Comparison of ENCODE assay signal across 8 cellular contexts in the genomic region with DNA sequence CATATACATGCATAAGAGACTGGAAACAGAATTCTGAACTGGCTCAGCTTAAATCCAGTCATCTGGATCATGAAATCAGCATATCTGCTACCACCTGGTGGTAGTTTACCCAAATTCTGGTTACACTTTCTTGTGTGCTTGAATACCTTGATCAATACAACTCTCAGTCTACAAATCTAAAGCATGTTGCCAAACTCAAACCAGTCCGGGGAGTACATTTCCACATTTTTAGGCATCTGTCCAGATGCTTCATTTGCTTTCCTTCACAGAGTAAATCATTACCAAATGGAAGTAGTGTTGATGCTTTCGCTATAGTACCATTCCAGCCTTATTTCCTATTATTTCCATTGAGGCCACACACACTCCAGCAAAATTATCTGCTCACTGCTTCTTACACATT.
DNase-seq lines count a peak whose midpoint lies in the region; ATAC-seq, FAIRE-seq and TF ChIP-seq lines count a peak whose summit lies in the region.

No MANE protein-coding gene starts in this region.

- DNase-seq in K562 (ENCODE audit: extremely low read depth in 1 of 4, low spot score in 3 of 4) (peak; percentile 28 to 54 (median 36)), mucosa of gallbladder (ENCODE audit: low spot score) (peak; percentile 75), nucleus accumbens (lab: John Stamatoyannopoulos, UW) (no peak)
- DNase-seq in activated CD4-positive, alpha-beta T cell treated with anti-CD3 and anti-CD28 coated beads, Interleukin-2, amount 10 ng/mL, durations not matched to agents 7 days and 5 days: no peak

- WGBS in K562 (ENCODE audit: insufficient coverage, low coverage, missing lambda C conversion rate): 7% methylated on average over 2 of the region's 2 CpGs

- peak; percentile 76 to 82 for TF ChIP-seq RAD21 in K562 (CRISPR knock-in tag; conservative IDR thresholded peaks at IDR 0.05 in 1 of 2, IDR thresholded peaks at IDR 0.05 in 1 of 2)

- CTCF ChIA-PET in K562 (lab: Yijun Ruan, JAX; ENCODE audit: low intra/inter-chr PET ratio): interaction anchor here (0.9 to 1.8 kb wide), 4 partner anchors 451 to 489 kb away, joined by 3 to 7 read pairs (median 5); no protein-coding TSS in a partner anchor
- CTCF ChIA-PET in activated CD4-positive, alpha-beta T cell treated with anti-CD3 and anti-CD28 coated beads, Interleukin-2, amount 10 ng/mL, durations not matched to agents 7 days and 5 days (lab: Charles Lee): interaction anchor here (1.0 kb wide), 1 partner anchor 127 kb away, joined by 5 read pairs; a partner anchor contains a TSS

- no peaks in the 10 kb centered on the region for H3K79me2 ChIP-seq in K562 (ENCODE audit: control insufficient read depth, insufficient read depth, low read length)

- no peak for TF ChIP-seq POLR2A in K562 (conservative IDR thresholded peaks at IDR 0.05)
- no peak for TF ChIP-seq POLR2A in GM18505 (IDR thresholded peaks at IDR 0.05; ENCODE audit: borderline replicate concordance, extremely low read depth, insufficient read depth, insufficient read length)

- no peak overlapping the region for H3K27ac ChIP-seq in K562 (ENCODE audit: extremely low read depth, low read depth, low read length)

- 0 out of 2 replicates have a peak, but pooled peaks cover 3% of the 10 kb centered on the region for H3K9me3 ChIP-seq in K562 (replicated peaks; ENCODE audit: control insufficient read depth, insufficient read depth, low read depth, low read length)

- H3K4me1 ChIP-seq in K562 (replicated peaks in 1 of 2; ENCODE audit: control insufficient read depth in 2 of 2, insufficient read depth in 2 of 2, low read length in 2 of 2): peaks cover 4 to 7% of the 10 kb centered on the region in 2 experiments; a peak in 3 of 5 replicates

- peak; percentile 82 for FAIRE-seq in K562 (lab: Jason Lieb, UNC)

- H3K36me3 Mint-ChIP-seq in activated CD4-positive, alpha-beta T cell treated with anti-CD3 and anti-CD28 coated beads, Interleukin-2, amount 10 ng/mL, durations not matched to agents 7 days and 5 days (ENCODE audit: low read depth): no peaks in the 10 kb centered on the region

- no peak overlapping the region for H3K4me3 ChIP-seq in K562

- H3K9me3 Mint-ChIP-seq in activated CD4-positive, alpha-beta T cell treated with anti-CD3 and anti-CD28 coated beads, Interleukin-2, amount 10 ng/mL, durations not matched to agents 7 days and 5 days: no peaks in the 10 kb centered on the region

- intact Hi-C loops in K562 (cut with micrococcal nuclease): loop anchor here (1.0 kb wide), 2 partner anchors 453 to 487 kb away; no protein-coding TSS in a partner anchor

- no peaks in the 10 kb centered on the region for H3K27me3 ChIP-seq in K562 (ENCODE audit: control insufficient read depth in 2 of 2, insufficient read depth in 2 of 2, low read length in 2 of 2)

- TF ChIP-seq EP300 in K562 (IDR thresholded peaks at IDR 0.05; ENCODE audit: low read length): no peak

- H3K36me3 ChIP-seq in K562 (ENCODE audit: control insufficient read depth, insufficient read depth, low read length): no peaks in the 10 kb centered on the region

- in situ Hi-C loops in K562 (cut with MboI): no loop called here

- BruUV-seq in K562 (replicated peaks; lab: Mats Ljungman, UMichigan): no TSS peak

- no peaks in the 10 kb centered on the region for H3K27me3 Mint-ChIP-seq in activated CD4-positive, alpha-beta T cell treated with anti-CD3 and anti-CD28 coated beads, Interleukin-2, amount 10 ng/mL, durations not matched to agents 7 days and 5 days

- no peaks in the 10 kb centered on the region for H3K4me1 Mint-ChIP-seq in activated CD4-positive, alpha-beta T cell treated with anti-CD3 and anti-CD28 coated beads, Interleukin-2, amount 10 ng/mL, durations not matched to agents 7 days and 5 days

- peak overlapping the region; percentile 7; the same call in 1 of the 2 replicates for H2AFZ ChIP-seq in K562 (ENCODE audit: low read depth, low read length)

- TF ChIP-seq CTCF in GM12872 (IDR thresholded peaks at IDR 0.05; ENCODE audit: insufficient read depth, low read depth, low read length) (peak; percentile 35; the same call in 2 of the 3 replicates), K562 (IDR thresholded peaks at IDR 0.05 in 2 of 3, conservative IDR thresholded peaks at IDR 0.05 in 1 of 3; ENCODE audit: insufficient read depth in 2 of 3, low read depth in 1 of 3, low read length in 3 of 3) (peak in 2 of 3 experiments; percentile 41 to 55; a peak in 5 of 6 replicates)

- H3K9ac ChIP-seq in K562 (ENCODE audit: insufficient read depth in 1 of 2, low read depth in 2 of 2, low read length in 2 of 2): no peak overlapping the region

- no peak overlapping the region for H3K4me3 Mint-ChIP-seq in activated CD4-positive, alpha-beta T cell treated with anti-CD3 and anti-CD28 coated beads, Interleukin-2, amount 10 ng/mL, durations not matched to agents 7 days and 5 days

- no peaks in the 10 kb centered on the region for H3K9me1 ChIP-seq in K562 (ENCODE audit: control insufficient read depth, insufficient read depth, low read length)

- H4K20me1 ChIP-seq in K562 (replicated peaks; ENCODE audit: control insufficient read depth, insufficient read depth, low read length): no peaks in the 10 kb centered on the region

- peak; percentile 63 for ATAC-seq in HG03378 (IDR thresholded peaks at IDR 0.05; ENCODE audit: unreplicated experiment)
- peak; percentile 85 for ATAC-seq in K562
- no peak for ATAC-seq in GM21381 (IDR thresholded peaks at IDR 0.05; ENCODE audit: unreplicated experiment)
- ATAC-seq in GM18505 (IDR thresholded peaks at IDR 0.05; ENCODE audit: unreplicated experiment): no peak

- no peak overlapping the region for H3K4me2 ChIP-seq in K562 (ENCODE audit: insufficient read depth, low read length)

- no peak overlapping the region for H3K27ac Mint-ChIP-seq in activated CD4-positive, alpha-beta T cell treated with anti-CD3 and anti-CD28 coated beads, Interleukin-2, amount 10 ng/mL, durations not matched to agents 7 days and 5 days

- POLR2A ChIA-PET in K562 (lab: Yijun Ruan, JAX): interaction anchor here (0.7 kb wide), 1 partner anchor 9 kb away, joined by 3 read pairs; no protein-coding TSS in a partner anchor
- POLR2A ChIA-PET in activated CD4-positive, alpha-beta T cell treated with anti-CD3 and anti-CD28 coated beads, Interleukin-2, amount 10 ng/mL, durations not matched to agents 7 days and 5 days (lab: Charles Lee): no interaction called here

TF ChIP-seq in K562, 482 proteins besides CTCF, POLR2A, EP300 and RAD21:
- TF ChIP-seq SMC3 (conservative IDR thresholded peaks at IDR 0.05; ENCODE audit: insufficient read depth, low read depth, low read length): peak; percentile 49; the same call in 1 of the 2 replicates
- TF ChIP-seq, protein P1, sequence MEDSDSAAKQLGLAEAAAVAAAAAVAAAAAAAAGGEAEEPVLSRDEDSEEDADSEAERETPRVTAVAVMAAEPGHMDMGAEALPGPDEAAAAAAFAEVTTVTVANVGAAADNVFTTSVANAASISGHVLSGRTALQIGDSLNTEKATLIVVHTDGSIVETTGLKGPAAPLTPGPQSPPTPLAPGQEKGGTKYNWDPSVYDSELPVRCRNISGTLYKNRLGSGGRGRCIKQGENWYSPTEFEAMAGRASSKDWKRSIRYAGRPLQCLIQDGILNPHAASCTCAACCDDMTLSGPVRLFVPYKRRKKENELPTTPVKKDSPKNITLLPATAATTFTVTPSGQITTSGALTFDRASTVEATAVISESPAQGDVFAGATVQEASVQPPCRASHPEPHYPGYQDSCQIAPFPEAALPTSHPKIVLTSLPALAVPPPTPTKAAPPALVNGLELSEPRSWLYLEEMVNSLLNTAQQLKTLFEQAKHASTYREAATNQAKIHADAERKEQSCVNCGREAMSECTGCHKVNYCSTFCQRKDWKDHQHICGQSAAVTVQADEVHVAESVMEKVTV (CRISPR knock-in tag; IDR thresholded peaks at IDR 0.05): peak; percentile 62
- no peak for TF ChIP-seq MAFF (IDR thresholded peaks at IDR 0.05; ENCODE audit: low read length)

Comparison
In these comparisons a context has a peak if more than half of its experiments do, and no peak if none do; other contexts are left out.
1. ATAC-seq: peak in HG03378 (single experiment) and K562 (single experiment); none in GM21381 (single experiment) and GM18505 (single experiment).
2. DNase-seq: peak in K562 (4 of 4) and mucosa of gallbladder (single experiment); none in activated CD4-positive, alpha-beta T cell treated with anti-CD3 and anti-CD28 coated beads, Interleukin-2, amount 10 ng/mL, durations not matched to agents 7 days and 5 days (single experiment) and nucleus accumbens (0 of 56).